1 cellular context compared by ENCODE assay signal in genomic region chr7:9391221-9391620, GRCh38.
TF ChIP-seq lines count a peak whose summit lies in the region.

No MANE protein-coding gene starts in this region.

TF ChIP-seq in GM23338, 12 proteins besides CTCF, POLR2A, EP300 and RAD21 (continued from another document):
- TF ChIP-seq, protein P1, sequence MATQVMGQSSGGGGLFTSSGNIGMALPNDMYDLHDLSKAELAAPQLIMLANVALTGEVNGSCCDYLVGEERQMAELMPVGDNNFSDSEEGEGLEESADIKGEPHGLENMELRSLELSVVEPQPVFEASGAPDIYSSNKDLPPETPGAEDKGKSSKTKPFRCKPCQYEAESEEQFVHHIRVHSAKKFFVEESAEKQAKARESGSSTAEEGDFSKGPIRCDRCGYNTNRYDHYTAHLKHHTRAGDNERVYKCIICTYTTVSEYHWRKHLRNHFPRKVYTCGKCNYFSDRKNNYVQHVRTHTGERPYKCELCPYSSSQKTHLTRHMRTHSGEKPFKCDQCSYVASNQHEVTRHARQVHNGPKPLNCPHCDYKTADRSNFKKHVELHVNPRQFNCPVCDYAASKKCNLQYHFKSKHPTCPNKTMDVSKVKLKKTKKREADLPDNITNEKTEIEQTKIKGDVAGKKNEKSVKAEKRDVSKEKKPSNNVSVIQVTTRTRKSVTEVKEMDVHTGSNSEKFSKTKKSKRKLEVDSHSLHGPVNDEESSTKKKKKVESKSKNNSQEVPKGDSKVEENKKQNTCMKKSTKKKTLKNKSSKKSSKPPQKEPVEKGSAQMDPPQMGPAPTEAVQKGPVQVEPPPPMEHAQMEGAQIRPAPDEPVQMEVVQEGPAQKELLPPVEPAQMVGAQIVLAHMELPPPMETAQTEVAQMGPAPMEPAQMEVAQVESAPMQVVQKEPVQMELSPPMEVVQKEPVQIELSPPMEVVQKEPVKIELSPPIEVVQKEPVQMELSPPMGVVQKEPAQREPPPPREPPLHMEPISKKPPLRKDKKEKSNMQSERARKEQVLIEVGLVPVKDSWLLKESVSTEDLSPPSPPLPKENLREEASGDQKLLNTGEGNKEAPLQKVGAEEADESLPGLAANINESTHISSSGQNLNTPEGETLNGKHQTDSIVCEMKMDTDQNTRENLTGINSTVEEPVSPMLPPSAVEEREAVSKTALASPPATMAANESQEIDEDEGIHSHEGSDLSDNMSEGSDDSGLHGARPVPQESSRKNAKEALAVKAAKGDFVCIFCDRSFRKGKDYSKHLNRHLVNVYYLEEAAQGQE (IDR thresholded peaks at IDR 0.05; ENCODE audit: unreplicated experiment), result no peak
- TF ChIP-seq, protein P2, sequence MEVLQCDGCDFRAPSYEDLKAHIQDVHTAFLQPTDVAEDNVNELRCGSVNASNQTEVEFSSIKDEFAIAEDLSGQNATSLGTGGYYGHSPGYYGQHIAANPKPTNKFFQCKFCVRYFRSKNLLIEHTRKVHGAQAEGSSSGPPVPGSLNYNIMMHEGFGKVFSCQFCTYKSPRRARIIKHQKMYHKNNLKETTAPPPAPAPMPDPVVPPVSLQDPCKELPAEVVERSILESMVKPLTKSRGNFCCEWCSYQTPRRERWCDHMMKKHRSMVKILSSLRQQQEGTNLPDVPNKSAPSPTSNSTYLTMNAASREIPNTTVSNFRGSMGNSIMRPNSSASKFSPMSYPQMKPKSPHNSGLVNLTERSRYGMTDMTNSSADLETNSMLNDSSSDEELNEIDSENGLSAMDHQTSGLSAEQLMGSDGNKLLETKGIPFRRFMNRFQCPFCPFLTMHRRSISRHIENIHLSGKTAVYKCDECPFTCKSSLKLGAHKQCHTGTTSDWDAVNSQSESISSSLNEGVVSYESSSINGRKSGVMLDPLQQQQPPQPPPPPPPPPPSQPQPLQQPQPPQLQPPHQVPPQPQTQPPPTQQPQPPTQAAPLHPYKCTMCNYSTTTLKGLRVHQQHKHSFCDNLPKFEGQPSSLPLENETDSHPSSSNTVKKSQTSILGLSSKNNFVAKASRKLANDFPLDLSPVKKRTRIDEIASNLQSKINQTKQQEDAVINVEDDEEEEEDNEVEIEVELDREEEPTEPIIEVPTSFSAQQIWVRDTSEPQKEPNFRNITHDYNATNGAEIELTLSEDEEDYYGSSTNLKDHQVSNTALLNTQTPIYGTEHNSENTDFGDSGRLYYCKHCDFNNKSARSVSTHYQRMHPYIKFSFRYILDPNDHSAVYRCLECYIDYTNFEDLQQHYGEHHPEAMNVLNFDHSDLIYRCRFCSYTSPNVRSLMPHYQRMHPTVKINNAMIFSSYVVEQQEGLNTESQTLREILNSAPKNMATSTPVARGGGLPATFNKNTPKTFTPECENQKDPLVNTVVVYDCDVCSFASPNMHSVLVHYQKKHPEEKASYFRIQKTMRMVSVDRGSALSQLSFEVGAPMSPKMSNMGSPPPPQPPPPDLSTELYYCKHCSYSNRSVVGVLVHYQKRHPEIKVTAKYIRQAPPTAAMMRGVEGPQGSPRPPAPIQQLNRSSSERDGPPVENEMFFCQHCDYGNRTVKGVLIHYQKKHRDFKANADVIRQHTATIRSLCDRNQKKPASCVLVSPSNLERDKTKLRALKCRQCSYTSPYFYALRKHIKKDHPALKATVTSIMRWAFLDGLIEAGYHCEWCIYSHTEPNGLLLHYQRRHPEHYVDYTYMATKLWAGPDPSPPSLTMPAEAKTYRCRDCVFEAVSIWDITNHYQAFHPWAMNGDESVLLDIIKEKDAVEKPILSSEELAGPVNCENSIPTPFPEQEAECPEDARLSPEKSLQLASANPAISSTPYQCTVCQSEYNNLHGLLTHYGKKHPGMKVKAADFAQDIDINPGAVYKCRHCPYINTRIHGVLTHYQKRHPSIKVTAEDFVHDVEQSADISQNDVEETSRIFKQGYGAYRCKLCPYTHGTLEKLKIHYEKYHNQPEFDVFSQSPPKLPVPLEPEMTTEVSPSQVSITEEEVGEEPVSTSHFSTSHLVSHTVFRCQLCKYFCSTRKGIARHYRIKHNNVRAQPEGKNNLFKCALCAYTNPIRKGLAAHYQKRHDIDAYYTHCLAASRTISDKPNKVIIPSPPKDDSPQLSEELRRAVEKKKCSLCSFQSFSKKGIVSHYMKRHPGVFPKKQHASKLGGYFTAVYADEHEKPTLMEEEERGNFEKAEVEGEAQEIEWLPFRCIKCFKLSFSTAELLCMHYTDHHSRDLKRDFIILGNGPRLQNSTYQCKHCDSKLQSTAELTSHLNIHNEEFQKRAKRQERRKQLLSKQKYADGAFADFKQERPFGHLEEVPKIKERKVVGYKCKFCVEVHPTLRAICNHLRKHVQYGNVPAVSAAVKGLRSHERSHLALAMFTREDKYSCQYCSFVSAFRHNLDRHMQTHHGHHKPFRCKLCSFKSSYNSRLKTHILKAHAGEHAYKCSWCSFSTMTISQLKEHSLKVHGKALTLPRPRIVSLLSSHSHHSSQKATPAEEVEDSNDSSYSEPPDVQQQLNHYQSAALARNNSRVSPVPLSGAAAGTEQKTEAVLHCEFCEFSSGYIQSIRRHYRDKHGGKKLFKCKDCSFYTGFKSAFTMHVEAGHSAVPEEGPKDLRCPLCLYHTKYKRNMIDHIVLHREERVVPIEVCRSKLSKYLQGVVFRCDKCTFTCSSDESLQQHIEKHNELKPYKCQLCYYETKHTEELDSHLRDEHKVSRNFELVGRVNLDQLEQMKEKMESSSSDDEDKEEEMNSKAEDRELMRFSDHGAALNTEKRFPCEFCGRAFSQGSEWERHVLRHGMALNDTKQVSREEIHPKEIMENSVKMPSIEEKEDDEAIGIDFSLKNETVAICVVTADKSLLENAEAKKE (CRISPR knock-in tag; IDR thresholded peaks at IDR 0.05), result no peak
- TF ChIP-seq ZNF331 (CRISPR knock-in tag; IDR thresholded peaks at IDR 0.05; ENCODE audit: low read depth) (no peak), JUNB (IDR thresholded peaks at IDR 0.05; ENCODE audit: unreplicated experiment) (no peak), EZH2phosphoT487 (IDR thresholded peaks at IDR 0.05; ENCODE audit: unreplicated experiment) (no peak), NANOG (IDR thresholded peaks at IDR 0.05; ENCODE audit: borderline replicate concordance) (no peak), CREB1 (CRISPR knock-in tag; IDR thresholded peaks at IDR 0.05; ENCODE audit: low read depth) (no peak), ZNF114 (CRISPR knock-in tag; IDR thresholded peaks at IDR 0.05) (no peak)
TF ChIP-seq in GM23338: peak in this region for 0.
